In genomic region chr3:125996751-125997150, GRCh38 we compare ENCODE assay signal across 10 cellular contexts. TPM values are rescaled to one million over a fixed set of nuclear protein-coding genes. Genes with fewer than 3 reads are reported as not detected.
"Had no signal": no experiment of that assay in that cellular context is flagged by ENCODE, and none has a peak within 500 bp of the region (broad histone marks: within the 10 kb centered on the region; RNA-seq: fewer than 3 reads in every experiment).

No MANE protein-coding gene starts in this region.

RNA-seq across cellular contexts. Expression of gene ROPN1B, which starts 27.8 kb away (rescaled TPM):
- total RNA-seq: hepatocyte; kidney epithelial cell; lung microvascular endothelial cell; mammary epithelial cell; mesenteric fat pad; mesothelial cell of epicardium; mucosa of gallbladder; myocyte; naive thymus-derived CD4-positive, alpha-beta T cell; naive thymus-derived CD8-positive, alpha-beta T cell had no signal
- polyA plus RNA-seq: hepatocyte; naive thymus-derived CD8-positive, alpha-beta T cell had no signal
